8 cellular contexts compared by ENCODE assay signal in genomic region chrX:48834383-48834709, GRCh38. TPM values are rescaled to one million over a fixed set of nuclear protein-coding genes. Genes with fewer than 3 reads are reported as not detected.
DNase-seq lines count a peak whose midpoint lies in the region; ATAC-seq and TF ChIP-seq lines count a peak whose summit lies in the region.

No MANE protein-coding gene starts in this region.

- intact Hi-C loops in PC-9 (cut with micrococcal nuclease; ENCODE audit: unreplicated experiment) = no loop called here

- H3K79me2 ChIP-seq in GM23338 (replicated peaks; ENCODE audit: insufficient read depth) = no peaks in the 10 kb centered on the region
- no peaks in the 10 kb centered on the region for H3K79me2 ChIP-seq in PC-9 (ENCODE audit: low read depth)

- H3K9me3 Mint-ChIP-seq in GM23338 (no peaks in the 10 kb centered on the region), immature natural killer cell (no peaks in the 10 kb centered on the region)
- H3K9me3 Mint-ChIP-seq in T-helper 2 cell treated with Interferon-gamma antibody and Interleukin-4, amounts not matched to agents 5 μg/mL and 100 μg/mL, for 36 hours = no peaks in the 10 kb centered on the region

- H3K27ac Mint-ChIP-seq in GM23338 = no peak overlapping the region
- H3K27ac Mint-ChIP-seq in T-helper 2 cell treated with Interferon-gamma antibody and Interleukin-4, amounts not matched to agents 5 μg/mL and 100 μg/mL, for 36 hours = peak overlapping the region; percentile 43
- H3K27ac Mint-ChIP-seq in immature natural killer cell = no peak overlapping the region

- H3K4me2 ChIP-seq in GM23338 (peak overlapping the region; percentile 81), PC-9 (no peak overlapping the region)

- ATAC-seq in GM23338 (no peak), GM21423 (IDR thresholded peaks at IDR 0.05; ENCODE audit: unreplicated experiment) (no peak), GM19023 (IDR thresholded peaks at IDR 0.05; ENCODE audit: unreplicated experiment) (no peak)

- POLR2A ChIA-PET in PC-9 (lab: Charles Lee; ENCODE audit: unreplicated experiment) = no interaction called here

- H3K4me1 ChIP-seq in GM23338 (ENCODE audit: insufficient read depth) (no peaks in the 10 kb centered on the region), PC-9 (replicated peaks; ENCODE audit: insufficient read depth) (no peaks in the 10 kb centered on the region)

- CTCF ChIA-PET in PC-9 (lab: Charles Lee) = no interaction called here

- H3K4me3 Mint-ChIP-seq in GM23338 (peak overlapping the region; percentile 76), immature natural killer cell (peak overlapping the region in 4 of 5 donors; percentile 29 to 71 (median 50))
- H3K4me3 Mint-ChIP-seq in T-helper 2 cell treated with Interferon-gamma antibody and Interleukin-4, amounts not matched to agents 5 μg/mL and 100 μg/mL, for 36 hours = peak overlapping the region; percentile 74

- peak overlapping the region; percentile 40 for H3K27ac ChIP-seq in 22Rv1
- no peak overlapping the region for H3K27ac ChIP-seq in GM23338 (ENCODE audit: low read depth)
- H3K27ac ChIP-seq in PC-9 = no peak overlapping the region

- peaks cover 49% of the 10 kb centered on the region for H3K27me3 Mint-ChIP-seq in GM23338 (ENCODE audit: insufficient read depth, low read depth, poor library complexity)
- peaks cover 54% of the 10 kb centered on the region for H3K27me3 Mint-ChIP-seq in T-helper 2 cell treated with Interferon-gamma antibody and Interleukin-4, amounts not matched to agents 5 μg/mL and 100 μg/mL, for 36 hours (ENCODE audit: low read depth)
- H3K27me3 Mint-ChIP-seq in immature natural killer cell (ENCODE audit: low read depth in 3 of 3) = peaks cover 9 to 17% (median 9%) of the 10 kb centered on the region in 3 donors

- H3K36me3 Mint-ChIP-seq in GM23338 (ENCODE audit: low read depth) (no peaks in the 10 kb centered on the region), immature natural killer cell (peaks cover 0 to 4% (median 0%) of the 10 kb centered on the region in 3 donors)
- H3K36me3 Mint-ChIP-seq in T-helper 2 cell treated with Interferon-gamma antibody and Interleukin-4, amounts not matched to agents 5 μg/mL and 100 μg/mL, for 36 hours (ENCODE audit: low read depth) = no peaks in the 10 kb centered on the region

- peaks cover 16% of the 10 kb centered on the region for H3K4me1 Mint-ChIP-seq in GM23338
- peaks cover 9% of the 10 kb centered on the region for H3K4me1 Mint-ChIP-seq in T-helper 2 cell treated with Interferon-gamma antibody and Interleukin-4, amounts not matched to agents 5 μg/mL and 100 μg/mL, for 36 hours (ENCODE audit: low read depth)
- H3K4me1 Mint-ChIP-seq in immature natural killer cell = peaks cover 8 to 15% of the 10 kb centered on the region in 2 donors

- H4K20me1 ChIP-seq in GM23338 (replicated peaks; ENCODE audit: insufficient read depth) = no peaks in the 10 kb centered on the region
- H4K20me1 ChIP-seq in PC-9 (ENCODE audit: insufficient read depth) = no peaks in the 10 kb centered on the region

- no peak for DNase-seq in GM23338 (ENCODE audit: low spot score)
- DNase-seq in T-helper 2 cell treated with Interferon-gamma antibody and Interleukin-4, amounts not matched to agents 5 μg/mL and 100 μg/mL, for 36 hours (ENCODE audit: low spot score) = no peak
- no peak for DNase-seq in immature natural killer cell
- DNase-seq in ureter (ENCODE audit: low spot score) = no peak
- DNase-seq in PC-9 = no peak

- peak overlapping the region; percentile 58 for H3K4me3 ChIP-seq in GM23338
- H3K4me3 ChIP-seq in PC-9 = no peak overlapping the region

- no peaks in the 10 kb centered on the region for H3K9me2 ChIP-seq in GM23338 (ENCODE audit: insufficient read depth)
- no peaks in the 10 kb centered on the region for H3K9me2 ChIP-seq in PC-9 (ENCODE audit: insufficient read depth)

- H3K36me3 ChIP-seq in GM23338 (ENCODE audit: insufficient read depth) (no peaks in the 10 kb centered on the region), PC-9 (ENCODE audit: low read depth) (no peaks in the 10 kb centered on the region)

- H3K27me3 ChIP-seq in GM23338 (ENCODE audit: insufficient read depth) (peaks cover 65% of the 10 kb centered on the region), PC-9 (ENCODE audit: insufficient read depth, low read depth) (no peaks in the 10 kb centered on the region)

- no TSS peak for BruUV-seq in PC-9 (replicated peaks; lab: Mats Ljungman, UMichigan)

- H2AFZ ChIP-seq in GM23338 (no peak overlapping the region), PC-9 (no peak overlapping the region)

- 0 out of 2 replicates have a peak, but pooled peaks cover 4% of the 10 kb centered on the region for H3F3A ChIP-seq in GM23338 (replicated peaks; ENCODE audit: low read depth)
- no peaks in the 10 kb centered on the region for H3F3A ChIP-seq in PC-9 (ENCODE audit: insufficient read depth, low read depth)

- TF ChIP-seq CTCF in 22Rv1 (IDR thresholded peaks at IDR 0.05) (no peak), GM23338 (conservative IDR thresholded peaks at IDR 0.05; ENCODE audit: low read depth in 2 of 2) (no peak), PC-9 (conservative IDR thresholded peaks at IDR 0.05) (no peak)

- no peaks in the 10 kb centered on the region for H3K9me3 ChIP-seq in PC-9 (ENCODE audit: insufficient read depth, low read depth)

TF ChIP-seq in GM23338, 12 proteins besides CTCF, POLR2A, EP300 and RAD21 (continues in another document):
- TF ChIP-seq EZH2phosphoT487 (IDR thresholded peaks at IDR 0.05; ENCODE audit: unreplicated experiment) (no peak), NANOG (IDR thresholded peaks at IDR 0.05; ENCODE audit: borderline replicate concordance) (no peak), CREB1 (CRISPR knock-in tag; IDR thresholded peaks at IDR 0.05; ENCODE audit: low read depth) (no peak)

RNA-seq across cellular contexts. Expression of gene PCSK1N, which starts 1.1 kb away (rescaled TPM):
- total RNA-seq in GM23338 (2014; rRNA removed; shearing (Covaris generic)) = 4.0 and 15.6 TPM in 2 replicates
- polyA plus RNA-seq in GM23338 (2016; fragmentation: Nextera tagmentation; extraction: Ambion mirVana) = 12.8 and 16.5 TPM in 2 replicates
- polyA plus RNA-seq in immature natural killer cell = under 1 TPM in 2 of 3 donors, not detected in 1; 0.20 to 0.32 TPM
- total RNA-seq in ureter = 4.5 TPM
- not detected in 2 replicates for total RNA-seq in PC-9 (2021)

RNA-seq across cellular contexts. Expression of gene ERAS, which starts 8.0 kb away (rescaled TPM):
- total RNA-seq in GM23338 (2014; rRNA removed; shearing (Covaris generic)) = 1.3 TPM in 1 of 2 replicates, not detected in the other
- polyA plus RNA-seq in GM23338 (2016; fragmentation: Nextera tagmentation; extraction: Ambion mirVana) (1.7 and 2.4 TPM in 2 replicates), immature natural killer cell (not detected)
- total RNA-seq in ureter (not detected), PC-9 (2021) (0.50 TPM in 1 of 2 replicates, not detected in the other)

RNA-seq across cellular contexts. Expression of gene HDAC6, which starts 32.5 kb away (rescaled TPM):
- 49.8 and 61.2 TPM in 2 replicates for total RNA-seq in GM23338 (2014; rRNA removed; shearing (Covaris generic))
- polyA plus RNA-seq in GM23338 (2016; fragmentation: Nextera tagmentation; extraction: Ambion mirVana) (29.7 and 33.0 TPM in 2 replicates), immature natural killer cell (10 to 100 TPM; 13.2 to 22.9 (median 13.5) TPM)
- total RNA-seq in ureter (96.8 TPM), PC-9 (2021) (44.2 and 48.5 TPM in 2 replicates)

RNA-seq across cellular contexts. Expression of gene GATA1, which starts 48.0 kb away (rescaled TPM):
- not detected in 2 replicates for total RNA-seq in GM23338 (2014; rRNA removed; shearing (Covaris generic))
- polyA plus RNA-seq in GM23338 (2016; fragmentation: Nextera tagmentation; extraction: Ambion mirVana) (not detected in 2 replicates), immature natural killer cell (under 1 TPM in 1 of 3 donors, not detected in 2; 0.28 TPM)
- total RNA-seq in ureter (not detected), PC-9 (2021) (not detected in 2 replicates)
